In the genomic region with DNA sequence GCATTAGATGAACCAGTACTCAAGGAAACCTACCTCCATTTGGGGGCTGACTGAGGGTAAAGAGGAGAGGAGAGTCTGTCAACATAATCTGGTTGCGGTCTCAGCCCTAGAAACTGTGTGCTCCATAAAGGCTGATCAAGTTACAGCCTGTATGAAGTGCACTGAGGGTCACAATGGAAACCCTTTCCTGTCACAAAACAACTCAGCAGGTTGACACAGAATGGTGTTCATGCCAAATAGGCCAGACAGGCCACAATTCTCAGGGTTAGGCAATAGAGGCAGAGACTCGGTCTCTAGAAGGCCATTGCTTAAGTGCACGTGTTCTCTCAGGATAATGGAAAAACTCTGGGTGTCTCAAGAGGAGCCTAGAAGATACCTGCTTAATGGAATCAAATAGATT, we compare ENCODE assay signal across 23 cellular contexts. TPM values are rescaled to one million over a fixed set of nuclear protein-coding genes. Genes with fewer than 3 reads are reported as not detected.
DNase-seq lines count a peak whose midpoint lies in the region; ATAC-seq, FAIRE-seq and TF ChIP-seq lines count a peak whose summit lies in the region.
"Had no signal": no experiment of that assay in that cellular context is flagged by ENCODE, and none has a peak within 500 bp of the region (broad histone marks: within the 10 kb centered on the region; RNA-seq: fewer than 3 reads in every experiment).

No MANE protein-coding gene starts in this region.

- H3K4ac ChIP-seq in H1 (replicated peaks; ENCODE audit: insufficient read length, low read depth, low read length): no peak overlapping the region

- TF ChIP-seq CTCF in H1 (IDR thresholded peaks at IDR 0.05; ENCODE audit: control extremely low read depth in 1 of 3, insufficient read depth in 1 of 3, low read depth in 1 of 3, low read length in 3 of 3): no peak
- TF ChIP-seq CTCF in tibial artery (IDR thresholded peaks at IDR 0.05): no peak

- no peak overlapping the region for H2BK5ac ChIP-seq in H1 (ENCODE audit: low read depth, low read length)

- no peak overlapping the region for H4K8ac ChIP-seq in H1 (ENCODE audit: extremely low read depth, insufficient read depth, low read length)

- intact Hi-C loops in tibial artery (cut with DNase I; ENCODE audit: low total_unique reads): no loop called here

- H3K9me3 ChIP-seq in H1 (ENCODE audit: insufficient read depth in 2 of 2, low read depth in 1 of 2, low read length in 1 of 2) (no peaks in the 10 kb centered on the region), tibial artery (no peaks in the 10 kb centered on the region)
- H3K9me3 ChIP-seq: uterus had no signal

- peaks cover 0 to 6% (median 4%) of the 10 kb centered on the region in 4 experiments; a peak in 4 of 7 replicates for H3K4me1 ChIP-seq in H1 (replicated peaks in 1 of 4; ENCODE audit: control insufficient read depth in 3 of 4, insufficient read depth in 4 of 4, low read length in 3 of 4)
- peaks cover 0 to 47% (median 31%) of the 10 kb centered on the region in 4 donors for H3K4me1 ChIP-seq in tibial artery

- FAIRE-seq in H1 (lab: Jason Lieb, UNC): no peak
- FAIRE-seq: A204.1, GM19239 had no signal

- no peak overlapping the region for H2AK5ac ChIP-seq in H1 (ENCODE audit: low read depth, low read length)

- H3K56ac ChIP-seq in H1 (replicated peaks; ENCODE audit: insufficient read length, low read depth, low read length): no peak overlapping the region

- no peak overlapping the region for H2AFZ ChIP-seq in H1 (ENCODE audit: low read length)

- H3K4me3 ChIP-seq in H1 (ENCODE audit: extremely low read depth in 1 of 4, insufficient read depth in 2 of 4, low read depth in 3 of 4, low read length in 4 of 4) (no peak overlapping the region), tibial artery (no peak overlapping the region)
- H3K4me3 ChIP-seq: uterus had no signal

- no peaks in the 10 kb centered on the region for H4K20me1 ChIP-seq in H1 (replicated peaks in 1 of 2; ENCODE audit: control insufficient read depth in 1 of 2, insufficient read depth in 2 of 2, low read length in 2 of 2)

- ATAC-seq in GM18861 (IDR thresholded peaks at IDR 0.05; ENCODE audit: unreplicated experiment): no peak
- ATAC-seq in HG02763 (IDR thresholded peaks at IDR 0.05; ENCODE audit: unreplicated experiment): no peak
- ATAC-seq: natural killer cell treated with Interleukin-12 subunit alpha and Interleukin-12 subunit beta and Interleukin-15 and Interleukin-18, amount 100 ng/mL, for 72 hours; stimulated activated naive B cell treated with anti-CD40 and anti-IgM and Interleukin-4, amounts not matched to agents 10 μg/mL and 1 μg/mL and 100 μg/mL, for 72 hours; WTC11 had no signal

- H4K91ac ChIP-seq in H1 (replicated peaks; ENCODE audit: insufficient read length, low read length): no peak overlapping the region

- peaks cover 5% of the 10 kb centered on the region; the same call in 1 of the 2 replicates for H3K23me2 ChIP-seq in H1 (ENCODE audit: low read depth, low read length)

- no peak overlapping the region for H2BK120ac ChIP-seq in H1 (replicated peaks; ENCODE audit: low read depth, low read length)

- H3K27ac ChIP-seq in H1 (ENCODE audit: low read depth, low read length): no peak overlapping the region
- peak overlapping the region; percentile 92 to 93 for H3K27ac ChIP-seq in tibial artery

- H3K27me3 ChIP-seq in H1 (replicated peaks in 1 of 4; ENCODE audit: control insufficient read depth in 3 of 4, extremely low read depth in 1 of 4, insufficient read depth in 3 of 4, low read length in 3 of 4) (peaks cover 0 to 9% (median 8%) of the 10 kb centered on the region in 4 experiments; a peak in 6 of 7 replicates), tibial artery (no peaks in the 10 kb centered on the region)
- H3K27me3 ChIP-seq: uterus had no signal

- no peak for TF ChIP-seq EP300 in H1 (IDR thresholded peaks at IDR 0.05; ENCODE audit: borderline replicate concordance in 1 of 2, low read depth in 2 of 2, low read length in 2 of 2)

- no peak overlapping the region for H3K18ac ChIP-seq in H1 (ENCODE audit: extremely low read depth, low read length)

- TF ChIP-seq POLR2A in H1 (IDR thresholded peaks at IDR 0.05; ENCODE audit: control extremely low read depth in 1 of 2, low read depth in 2 of 2, low read length in 2 of 2): no peak

- CTCF ChIA-PET in H1 (lab: Charles Lee; ENCODE audit: partially characterized antibody): interaction anchor here (0.6 to 8.7 kb wide), 8 partner anchors 9 to 126 kb away, joined by 3 to 146 read pairs (median 48); partner anchors contain the start of genes ITGA10, NUDT17, PEX11B and PIAS3

- no peak overlapping the region for H2BK15ac ChIP-seq in H1 (ENCODE audit: low read length)

- TF ChIP-seq RAD21 in H1 (IDR thresholded peaks at IDR 0.05 in 1 of 2, conservative IDR thresholded peaks at IDR 0.05 in 1 of 2; ENCODE audit: low read depth in 2 of 2, low read length in 2 of 2): no peak

- no peak overlapping the region for H3K23ac ChIP-seq in H1 (ENCODE audit: insufficient read length)

- no peak overlapping the region for H3K9ac ChIP-seq in H1 (replicated peaks in 1 of 4; ENCODE audit: extremely low read depth in 1 of 4, low read depth in 3 of 4, low read length in 3 of 4)

- peak; percentile 18 to 79 for DNase-seq in NCI-H2081 (lab: John Stamatoyannopoulos, UW)
- no peak for DNase-seq in NCI-H2081 treated with DMSO at 0.1 percent for 48 hours (lab: John Stamatoyannopoulos, UW)
- DNase-seq in NCI-H748 treated with DMSO at 0.1 percent for 48 hours (lab: John Stamatoyannopoulos, UW): peak; percentile 3
- DNase-seq in H1 (ENCODE audit: low read depth in 1 of 2, low spot score in 2 of 2): no peak
- DNase-seq in tibial artery: no peak
- no peak for DNase-seq in effector CD4-positive, alpha-beta T cell
- DNase-seq: activated CD8-positive, alpha-beta memory T cell treated with anti-CD3 and anti-CD28 coated beads for 24 hours; amniotic stem cell; DMS79; immature natural killer cell; mesendoderm; MM.1S; NCI-H524; stimulated activated CD4-positive, alpha-beta T cell treated with anti-CD3 and anti-CD28 coated beads, Interleukin-12 subunit alpha, Interleukin-12 subunit beta, amount 100 ng/mL, for 4 hours; stimulated activated naive B cell treated with anti-CD40 and anti-IgM and Interleukin-4, amounts not matched to agents 10 μg/mL and 1 μg/mL and 100 μg/mL, for 72 hours; uterus had no signal

- H2BK12ac ChIP-seq in H1 (ENCODE audit: low read depth, low read length): peak overlapping the region; percentile 33; the same call in 1 of the 2 replicates

- 88% methylated on average over 3 of the region's 3 CpGs; no CpG with 5 or more reads in 1 of the 2 experiments for WGBS in H1 (ENCODE audit: extremely low coverage in 1 of 2, insufficient coverage in 1 of 2, insufficient read length in 1 of 2, insufficient replicate concordance in 2 of 2, low coverage in 1 of 2, low lambda C conversion rate in 2 of 2, missing lambda C conversion rate in 1 of 2), 2 experiments

- H4K5ac ChIP-seq in H1 (ENCODE audit: insufficient read length, low read depth, low read length): no peak overlapping the region

- no peak overlapping the region for H2BK20ac ChIP-seq in H1 (ENCODE audit: low read length)

- no peaks in the 10 kb centered on the region for H3K36me3 ChIP-seq in H1 (ENCODE audit: control insufficient read depth in 2 of 4, insufficient read depth in 4 of 4, low read length in 3 of 4)
- H3K36me3 ChIP-seq in tibial artery: no peaks in the 10 kb centered on the region
- H3K36me3 ChIP-seq: uterus had no signal

- no peaks in the 10 kb centered on the region for H3K79me1 ChIP-seq in H1 (ENCODE audit: low read depth, low read length)

- H3K14ac ChIP-seq in H1 (ENCODE audit: insufficient read length): no peak overlapping the region

- no peak overlapping the region for H3K4me2 ChIP-seq in H1 (ENCODE audit: insufficient read depth in 1 of 2, low read depth in 2 of 2, low read length in 2 of 2)

- POLR2A ChIA-PET in H1 (lab: Charles Lee; ENCODE audit: partially characterized antibody): no interaction called here

- no peaks in the 10 kb centered on the region for H3K79me2 ChIP-seq in H1 (ENCODE audit: control insufficient read depth in 1 of 2, insufficient read depth in 2 of 2, low read length in 2 of 2)

RNA-seq across cellular contexts. Expression of gene ANKRD35, which starts 4.1 kb away (rescaled TPM):
- total RNA-seq in H1 (2021; fragmentation: NEBNext Ultra II Directional; extraction: Animal tissue kit (Norgen Biotek cat#: 25700)): 2.2 and 3.0 TPM in 2 replicates
- 1.4 and 1.6 TPM in 2 replicates for polyA plus RNA-seq in H1 (2011; rRNA removed)
- 2.3 TPM for polyA plus RNA-seq in H1 (2011; cell fraction: cytosol; rRNA removed)
- polyA plus RNA-seq in H1 (2011; cell fraction: nucleus; rRNA removed): 1.1 TPM
- polyA plus RNA-seq in H1 (2012, experiment 1 of 2): 2.7 to 4.6 TPM (median 3.3 TPM) in 4 replicates
- 1.1 TPM for polyA plus RNA-seq in H1 (2012, experiment 2 of 2)
- polyA plus RNA-seq in H1 (2013, experiment 1 of 2): 1.5 TPM
- 1.2 TPM for polyA plus RNA-seq in H1 (2013, experiment 2 of 2)
- 0.28 and 0.54 TPM in 2 replicates for polyA minus RNA-seq in H1 (2011; rRNA and poly(A)+ RNA removed)
- 1.5 TPM for polyA minus RNA-seq in H1 (2011; cell fraction: cytosol; rRNA and poly(A)+ RNA removed)
- 0.90 TPM for polyA minus RNA-seq in H1 (2011; cell fraction: nucleus; rRNA and poly(A)+ RNA removed)

RNA-seq across cellular contexts. Expression of gene ITGA10, which starts 20.1 kb away (rescaled TPM):
- total RNA-seq in H1 (2021; fragmentation: NEBNext Ultra II Directional; extraction: Animal tissue kit (Norgen Biotek cat#: 25700)): 0.45 and 0.48 TPM in 2 replicates
- polyA plus RNA-seq in H1 (2011; rRNA removed): 0.09 and 0.11 TPM in 2 replicates
- 0.10 TPM for polyA plus RNA-seq in H1 (2011; cell fraction: cytosol; rRNA removed)
- polyA plus RNA-seq in H1 (2011; cell fraction: nucleus; rRNA removed): 0.19 TPM
- polyA plus RNA-seq in H1 (2012, experiment 1 of 2): 0.10 to 0.16 TPM (median 0.11 TPM) in 3 of 4 replicates, not detected in the other
- polyA plus RNA-seq in H1 (2012, experiment 2 of 2): 0.12 TPM
- 0.06 TPM for polyA plus RNA-seq in H1 (2013, experiment 1 of 2)
- 0.11 TPM for polyA plus RNA-seq in H1 (2013, experiment 2 of 2)
- polyA minus RNA-seq in H1 (2011; rRNA and poly(A)+ RNA removed): 0.06 and 0.32 TPM in 2 replicates
- polyA minus RNA-seq in H1 (2011; cell fraction: cytosol; rRNA and poly(A)+ RNA removed): not detected
- 0.40 TPM for polyA minus RNA-seq in H1 (2011; cell fraction: nucleus; rRNA and poly(A)+ RNA removed)
- polyA plus RNA-seq: CD14-positive monocyte, immature natural killer cell had no signal

RNA-seq across cellular contexts. Expression of gene PEX11B, which starts 28.8 kb away (rescaled TPM):
- 8.1 and 9.1 TPM in 2 replicates for total RNA-seq in H1 (2021; fragmentation: NEBNext Ultra II Directional; extraction: Animal tissue kit (Norgen Biotek cat#: 25700))
- polyA plus RNA-seq in H1 (2011; rRNA removed): 11.0 and 15.1 TPM in 2 replicates
- 16.1 TPM for polyA plus RNA-seq in H1 (2011; cell fraction: cytosol; rRNA removed)
- 8.0 TPM for polyA plus RNA-seq in H1 (2011; cell fraction: nucleus; rRNA removed)
- polyA plus RNA-seq in H1 (2012, experiment 1 of 2): 8.3 to 11.9 TPM (median 10.0 TPM) in 4 replicates
- 7.0 TPM for polyA plus RNA-seq in H1 (2012, experiment 2 of 2)
- polyA plus RNA-seq in H1 (2013, experiment 1 of 2): 9.0 TPM
- 9.2 TPM for polyA plus RNA-seq in H1 (2013, experiment 2 of 2)
- polyA minus RNA-seq in H1 (2011; rRNA and poly(A)+ RNA removed): 9.0 and 12.4 TPM in 2 replicates
- polyA minus RNA-seq in H1 (2011; cell fraction: cytosol; rRNA and poly(A)+ RNA removed): 15.9 TPM
- polyA minus RNA-seq in H1 (2011; cell fraction: nucleus; rRNA and poly(A)+ RNA removed): 2.7 TPM

RNA-seq across cellular contexts. Expression of gene PIAS3, which starts 30.8 kb away (rescaled TPM):
- total RNA-seq in H1 (2021; fragmentation: NEBNext Ultra II Directional; extraction: Animal tissue kit (Norgen Biotek cat#: 25700)): 36.7 and 40.7 TPM in 2 replicates
- polyA plus RNA-seq in H1 (2011; rRNA removed): 49.9 and 73.8 TPM in 2 replicates
- 28.8 TPM for polyA plus RNA-seq in H1 (2011; cell fraction: cytosol; rRNA removed)
- 99.2 TPM for polyA plus RNA-seq in H1 (2011; cell fraction: nucleus; rRNA removed)
- 40.5 to 52.2 TPM (median 46.3 TPM) in 4 replicates for polyA plus RNA-seq in H1 (2012, experiment 1 of 2)
- polyA plus RNA-seq in H1 (2012, experiment 2 of 2): 44.2 TPM
- polyA plus RNA-seq in H1 (2013, experiment 1 of 2): 40.9 TPM
- polyA plus RNA-seq in H1 (2013, experiment 2 of 2): 39.1 TPM
- polyA minus RNA-seq in H1 (2011; rRNA and poly(A)+ RNA removed): 20.0 and 23.6 TPM in 2 replicates
- 24.3 TPM for polyA minus RNA-seq in H1 (2011; cell fraction: cytosol; rRNA and poly(A)+ RNA removed)
- 34.7 TPM for polyA minus RNA-seq in H1 (2011; cell fraction: nucleus; rRNA and poly(A)+ RNA removed)

RNA-seq across cellular contexts. Expression of gene RBM8A, which starts 37.6 kb away (rescaled TPM):
- 216 and 222 TPM in 2 replicates for total RNA-seq in H1 (2021; fragmentation: NEBNext Ultra II Directional; extraction: Animal tissue kit (Norgen Biotek cat#: 25700))
- polyA plus RNA-seq in H1 (2011; rRNA removed): 119 and 125 TPM in 2 replicates
- polyA plus RNA-seq in H1 (2011; cell fraction: cytosol; rRNA removed): 276 TPM
- polyA plus RNA-seq in H1 (2011; cell fraction: nucleus; rRNA removed): 32.3 TPM
- 255 to 301 TPM (median 263 TPM) in 4 replicates for polyA plus RNA-seq in H1 (2012, experiment 1 of 2)
- 80.5 TPM for polyA plus RNA-seq in H1 (2012, experiment 2 of 2)
- polyA plus RNA-seq in H1 (2013, experiment 1 of 2): 166 TPM
- polyA plus RNA-seq in H1 (2013, experiment 2 of 2): 182 TPM
- 35.1 and 39.6 TPM in 2 replicates for polyA minus RNA-seq in H1 (2011; rRNA and poly(A)+ RNA removed)
- polyA minus RNA-seq in H1 (2011; cell fraction: cytosol; rRNA and poly(A)+ RNA removed): 52.5 TPM
- polyA minus RNA-seq in H1 (2011; cell fraction: nucleus; rRNA and poly(A)+ RNA removed): 34.9 TPM

Comparison
In these comparisons a context has a peak if more than half of its experiments do, and no peak if none do; other contexts are left out.
1. DNase-seq: peak in NCI-H2081 (2 of 2) and NCI-H748 treated with DMSO at 0.1 percent for 48 hours (single experiment); none in NCI-H2081 treated with DMSO at 0.1 percent for 48 hours (single experiment), H1 (0 of 2), tibial artery (0 of 2) and effector CD4-positive, alpha-beta T cell (single experiment).